Comparison of ENCODE assay signal across 1 cellular context in the genomic region with DNA sequence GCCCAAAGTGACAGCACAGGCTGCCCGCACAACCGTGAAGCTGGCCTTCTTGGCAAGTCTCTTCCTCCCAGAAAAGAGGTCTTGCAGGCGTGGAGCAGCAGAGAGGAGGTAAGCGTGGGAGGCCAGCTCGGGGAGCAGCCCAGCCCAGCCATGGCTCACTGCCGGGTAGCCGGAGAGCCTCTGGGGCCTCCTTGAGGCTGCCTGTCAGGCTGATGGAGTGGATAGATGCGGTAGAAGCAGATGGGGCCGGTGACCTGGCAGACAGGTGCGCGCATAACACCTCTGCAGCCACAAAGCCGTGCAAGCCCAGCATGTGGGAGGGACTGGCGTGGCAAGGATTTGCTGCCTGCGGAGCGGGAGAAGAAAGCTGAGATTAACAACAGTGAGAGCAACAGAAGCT.
TF ChIP-seq lines count a peak whose summit lies in the region.

No MANE protein-coding gene starts in this region.

TF ChIP-seq in H1, 55 proteins besides CTCF, POLR2A, EP300 and RAD21:
- TF ChIP-seq SIX5 (IDR thresholded peaks at IDR 0.05; ENCODE audit: low read depth, low read length), result no peak
- no peak for TF ChIP-seq PHF8 (conservative IDR thresholded peaks at IDR 0.05; ENCODE audit: low read depth, low read length)
- TF ChIP-seq SUZ12 (IDR thresholded peaks at IDR 0.05; ENCODE audit: low read length), result no peak
- no peak for TF ChIP-seq HDAC6 (IDR thresholded peaks at IDR 0.05; ENCODE audit: low read depth, low read length)
- TF ChIP-seq SIN3A (conservative IDR thresholded peaks at IDR 0.05 in 1 of 2, IDR thresholded peaks at IDR 0.05 in 1 of 2; ENCODE audit: low read depth in 1 of 2, low read length in 2 of 2), result no peak
- TF ChIP-seq SAP30 (IDR thresholded peaks at IDR 0.05; ENCODE audit: insufficient read depth, insufficient replicate concordance, low read length), result no peak
